In the genomic region with DNA sequence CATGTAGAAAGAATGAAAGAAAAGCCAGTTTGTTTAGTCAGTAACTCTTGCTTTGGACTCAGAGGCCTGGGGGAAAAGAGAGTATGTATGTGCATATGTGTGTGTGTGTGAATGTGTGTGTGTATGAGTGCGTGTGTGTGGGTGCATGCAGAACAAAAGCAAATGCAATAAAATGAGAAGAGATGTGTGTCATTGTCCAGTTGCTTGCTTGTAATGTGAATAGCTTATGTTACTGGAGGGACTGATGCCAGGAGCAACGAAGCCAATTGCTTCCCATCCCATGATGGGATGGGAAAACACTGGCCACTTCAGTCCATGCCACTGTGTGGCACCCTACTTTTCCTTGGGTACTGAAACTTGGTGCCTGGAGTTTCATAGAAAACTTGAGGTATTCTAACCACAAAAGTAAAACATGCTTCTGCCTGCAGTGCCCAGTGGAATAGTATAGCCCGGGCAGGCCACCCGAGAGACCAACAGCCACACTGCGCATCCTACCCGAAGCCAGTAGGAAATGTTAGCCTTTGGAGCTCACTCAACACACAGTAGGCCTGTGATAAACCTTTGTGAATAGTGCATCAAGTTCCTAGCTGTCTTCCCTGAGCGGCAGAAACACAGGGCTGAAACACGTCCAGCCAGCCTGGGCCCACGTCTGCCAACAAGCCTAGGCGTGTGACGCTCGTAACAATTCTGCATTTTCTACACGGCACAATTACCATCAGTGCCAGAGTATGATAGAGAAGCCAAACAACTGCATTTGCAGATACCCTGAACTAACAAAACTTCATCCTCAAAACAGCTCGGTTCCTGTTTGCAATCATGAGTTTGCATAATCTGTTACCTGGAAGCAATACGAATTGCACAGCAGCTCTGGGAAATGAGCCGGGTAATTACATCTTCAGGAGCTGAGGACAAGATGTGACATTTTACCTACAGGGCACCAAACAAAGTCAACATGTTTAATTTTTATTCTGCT, we compare ENCODE assay signal across 14 cellular contexts.
A peak's percentile ranks its signal among the peaks of the same experiment; 100 is the strongest.
DNase-seq lines count a peak whose midpoint lies in the region; ATAC-seq, FAIRE-seq and TF ChIP-seq lines count a peak whose summit lies in the region.
"Had no signal": no experiment of that assay in that cellular context is flagged by ENCODE, and none has a peak within 500 bp of the region (broad histone marks: within the 10 kb centered on the region; RNA-seq: fewer than 3 reads in every experiment).

No MANE protein-coding gene starts in this region.

- no peak for FAIRE-seq in H54 (lab: Jason Lieb, UNC)

- no peak overlapping the region for H3K4me3 ChIP-seq in mucosa of descending colon
- H3K4me3 ChIP-seq: BLaER1 treated with 17β-estradiol and CSF1 and Interleukin-3, amounts not matched to agents 10 nM and 100 nM had no signal

- DNase-seq in DMS153 (lab: John Stamatoyannopoulos, UW) (peak; percentile 56), NCI-H146 treated with DMSO at 0.1 percent for 48 hours (lab: John Stamatoyannopoulos, UW; ENCODE audit: unreplicated experiment) (peak; percentile 16), cerebellar cortex (ENCODE audit: low spot score) (peak; percentile 65), occipital lobe (lab: John Stamatoyannopoulos, UW) (peak; percentile 1), SW 1271 (lab: John Stamatoyannopoulos, UW) (no peak), mucosa of descending colon (no peak), H54 (ENCODE audit: insufficient read length, low spot score) (no peak)
- DNase-seq: activated naive CD8-positive, alpha-beta T cell treated with anti-CD3 and anti-CD28 coated beads, Interleukin-2, amount 10 ng/mL, durations not matched to agents 7 days and 5 days; H7; stimulated activated CD4-positive, alpha-beta T cell treated with anti-CD3 and anti-CD28 coated beads, Interleukin-4, amount 100 ng/mL, for 24 hours; stimulated activated naive B cell treated with anti-CD40 and anti-IgM and Interleukin-4, amounts not matched to agents 10 μg/mL and 1 μg/mL and 100 μg/mL, for 72 hours had no signal

- no peak for TF ChIP-seq CTCF in mucosa of descending colon (IDR thresholded peaks at IDR 0.05)

- TF ChIP-seq POLR2A in H54 (IDR thresholded peaks at IDR 0.05; ENCODE audit: low read depth, low read length), result no peak

- no peaks in the 10 kb centered on the region for H3K9me3 ChIP-seq in mucosa of descending colon

- no peaks in the 10 kb centered on the region for H3K36me3 ChIP-seq in mucosa of descending colon (ENCODE audit: low read depth)
- H3K36me3 ChIP-seq: BLaER1 treated with 17β-estradiol and CSF1 and Interleukin-3, amounts not matched to agents 10 nM and 100 nM had no signal

- H3K4me1 ChIP-seq in mucosa of descending colon (ENCODE audit: low read depth), result peaks cover 5% of the 10 kb centered on the region

- ATAC-seq in GM18520 (IDR thresholded peaks at IDR 0.05; ENCODE audit: unreplicated experiment) (no peak), mucosa of descending colon (no peak)
- ATAC-seq: SK-N-SH treated with all-trans-retinoic acid at 6 μM for 48 hours; stimulated activated naive B cell treated with anti-CD40 and anti-IgM and Interleukin-4, amounts not matched to agents 10 μg/mL and 1 μg/mL and 100 μg/mL, for 72 hours had no signal

- intact Hi-C loops in mucosa of descending colon (cut with DNase I, micrococcal nuclease), result no loop called here

Comparison
In these comparisons a context has a peak if more than half of its experiments do, and no peak if none do; other contexts are left out.
1. DNase-seq: peak in DMS153 (single experiment), NCI-H146 treated with DMSO at 0.1 percent for 48 hours (single experiment), cerebellar cortex (single experiment) and occipital lobe (single experiment); none in SW 1271 (0 of 2), mucosa of descending colon (0 of 3) and H54 (single experiment).